ENCODE assay signal across 8 cellular contexts in the genomic region with DNA sequence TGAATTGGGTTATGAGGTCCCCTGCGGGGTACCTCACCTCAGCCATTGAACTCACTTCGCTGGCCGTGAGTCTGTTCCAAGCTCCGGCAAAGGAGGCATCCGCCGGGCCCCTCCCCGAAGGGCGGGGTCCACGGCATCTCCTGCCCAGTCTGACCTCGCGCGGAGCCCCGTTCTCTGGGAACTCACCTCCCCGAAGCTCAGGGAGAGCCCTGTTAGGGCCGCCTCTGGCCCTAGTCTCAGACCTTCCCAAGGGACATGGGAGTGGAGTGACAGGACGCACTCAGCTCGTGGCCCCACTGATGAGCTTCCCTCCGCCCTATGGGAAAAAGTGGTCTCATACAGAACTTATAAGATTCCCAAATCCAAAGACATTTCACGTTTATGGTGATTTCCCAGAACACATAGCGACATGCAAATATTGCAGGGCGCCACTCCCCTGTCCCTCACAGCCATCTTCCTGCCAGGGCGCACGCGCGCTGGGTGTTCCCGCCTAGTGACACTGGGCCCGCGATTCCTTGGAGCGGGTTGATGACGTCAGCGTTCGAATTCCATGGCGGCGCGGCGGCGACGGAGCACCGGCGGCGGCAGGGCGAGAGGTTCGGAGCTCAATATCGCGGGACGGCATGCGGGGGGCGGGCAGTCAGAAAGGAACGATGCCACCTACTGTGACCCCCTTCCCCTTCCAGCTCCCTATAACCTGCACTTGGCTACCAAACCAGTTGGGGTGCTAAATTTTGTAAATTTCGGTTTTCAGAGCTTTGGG. TPM values are rescaled to one million over a fixed set of nuclear protein-coding genes. Genes with fewer than 3 reads are reported as not detected.
DNase-seq lines count a peak whose midpoint lies in the region; ATAC-seq and TF ChIP-seq lines count a peak whose summit lies in the region.

A gene with protein sequence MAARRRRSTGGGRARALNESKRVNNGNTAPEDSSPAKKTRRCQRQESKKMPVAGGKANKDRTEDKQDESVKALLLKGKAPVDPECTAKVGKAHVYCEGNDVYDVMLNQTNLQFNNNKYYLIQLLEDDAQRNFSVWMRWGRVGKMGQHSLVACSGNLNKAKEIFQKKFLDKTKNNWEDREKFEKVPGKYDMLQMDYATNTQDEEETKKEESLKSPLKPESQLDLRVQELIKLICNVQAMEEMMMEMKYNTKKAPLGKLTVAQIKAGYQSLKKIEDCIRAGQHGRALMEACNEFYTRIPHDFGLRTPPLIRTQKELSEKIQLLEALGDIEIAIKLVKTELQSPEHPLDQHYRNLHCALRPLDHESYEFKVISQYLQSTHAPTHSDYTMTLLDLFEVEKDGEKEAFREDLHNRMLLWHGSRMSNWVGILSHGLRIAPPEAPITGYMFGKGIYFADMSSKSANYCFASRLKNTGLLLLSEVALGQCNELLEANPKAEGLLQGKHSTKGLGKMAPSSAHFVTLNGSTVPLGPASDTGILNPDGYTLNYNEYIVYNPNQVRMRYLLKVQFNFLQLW (plus strand): TSS at position 544 of the 763 bp plus-strand sequence. CDS start 7 bp downstream, at position 551.

- intact Hi-C loops in CD14-positive monocyte (cut with micrococcal nuclease): loop anchor here (2.0 to 10.0 kb wide), 4 partner anchors 14 to 339 kb away; a partner anchor contains a TSS
- intact Hi-C loops in dendritic cell treated with granulocyte-macrophage colony-stimulating factor and Interleukin-4, amounts not matched to agents 40 ng/mL and 50 ng/mL, for 4 days (cut with micrococcal nuclease): loop anchor here (2.0 to 10.0 kb wide), 4 partner anchors 72 to 342 kb away; a partner anchor contains a TSS
- intact Hi-C loops in left lung (cut with DNase I): no loop called here

- TF ChIP-seq CTCF in CD14-positive monocyte (IDR thresholded peaks at IDR 0.05): no peak
- TF ChIP-seq CTCF in left lung (IDR thresholded peaks at IDR 0.05): no peak

- H3K27me3 ChIP-seq in left lung: no peaks in the 10 kb centered on the region

- H3K4me1 Mint-ChIP-seq in CD14-positive monocyte: peaks cover 9% of the 10 kb centered on the region
- H3K4me1 Mint-ChIP-seq in dendritic cell treated with granulocyte-macrophage colony-stimulating factor and Interleukin-4, amounts not matched to agents 40 ng/mL and 50 ng/mL, for 4 days (ENCODE audit: low read depth): peaks cover 7% of the 10 kb centered on the region

- H3K36me3 ChIP-seq in left lung: peaks cover 0 to 29% of the 10 kb centered on the region in 2 donors

- peaks cover 0 to 6% (median 3%) of the 10 kb centered on the region in 3 donors for H3K27me3 Mint-ChIP-seq in CD14-positive monocyte (ENCODE audit: low read depth in 3 of 3)
- no peaks in the 10 kb centered on the region for H3K27me3 Mint-ChIP-seq in dendritic cell treated with granulocyte-macrophage colony-stimulating factor and Interleukin-4, amounts not matched to agents 40 ng/mL and 50 ng/mL, for 4 days

- peak within 1 kb of the TSS; percentile 86 to 93 for H3K27ac ChIP-seq in left lung

- ATAC-seq in GM19395 (IDR thresholded peaks at IDR 0.05; ENCODE audit: unreplicated experiment) (peak; percentile 94), HG03565 (IDR thresholded peaks at IDR 0.05; ENCODE audit: unreplicated experiment) (peak; percentile 90), left lung (peak; percentile 95)

- H3K27ac Mint-ChIP-seq in CD14-positive monocyte: peak within 1 kb of the TSS; percentile 93 to 98 (median 96)
- peak within 1 kb of the TSS; percentile 92 for H3K27ac Mint-ChIP-seq in dendritic cell treated with granulocyte-macrophage colony-stimulating factor and Interleukin-4, amounts not matched to agents 40 ng/mL and 50 ng/mL, for 4 days

- peaks cover 0 to 10% of the 10 kb centered on the region in 2 donors for H3K4me1 ChIP-seq in left lung

- H3K36me3 Mint-ChIP-seq in CD14-positive monocyte: peaks cover 7 to 16% of the 10 kb centered on the region in 2 donors
- peaks cover 30% of the 10 kb centered on the region for H3K36me3 Mint-ChIP-seq in dendritic cell treated with granulocyte-macrophage colony-stimulating factor and Interleukin-4, amounts not matched to agents 40 ng/mL and 50 ng/mL, for 4 days (ENCODE audit: low read depth)

- DNase-seq in CD14-positive monocyte (ENCODE audit: low spot score) (peak; percentile 94), NCI-H774 (lab: John Stamatoyannopoulos, UW) (peak; percentile 99), left lung (peak; percentile 97 to 98)
- peak; percentile 84 to 86 for DNase-seq in activated CD4-positive, alpha-beta T cell treated with anti-CD3 and anti-CD28 coated beads, Interleukin-2, amount 50 U/mL, for 4 hours
- peak; percentile 94 to 95 for DNase-seq in stimulated activated CD4-positive, alpha-beta T cell treated with anti-CD3 and anti-CD28 coated beads, Interleukin-2, amount 100 ng/mL, for 48 hours

- peak within 1 kb of the TSS; percentile 48 to 78 for H3K4me3 ChIP-seq in left lung

- H3K9me3 Mint-ChIP-seq in CD14-positive monocyte: no peaks in the 10 kb centered on the region
- H3K9me3 Mint-ChIP-seq in dendritic cell treated with granulocyte-macrophage colony-stimulating factor and Interleukin-4, amounts not matched to agents 40 ng/mL and 50 ng/mL, for 4 days: no peaks in the 10 kb centered on the region

- H3K9me3 ChIP-seq in left lung: no peaks in the 10 kb centered on the region

- H3K4me3 Mint-ChIP-seq in CD14-positive monocyte: peak within 1 kb of the TSS; percentile 95 to 96
- peak within 1 kb of the TSS; percentile 82 for H3K4me3 Mint-ChIP-seq in dendritic cell treated with granulocyte-macrophage colony-stimulating factor and Interleukin-4, amounts not matched to agents 40 ng/mL and 50 ng/mL, for 4 days

RNA-seq across cellular contexts. Expression of the gene that starts here (rescaled TPM):
- 1 to 10 TPM; 1.8 to 3.9 TPM for polyA plus RNA-seq in CD14-positive monocyte
- total RNA-seq in left lung: 10 to 100 TPM; 18.0 to 24.1 TPM

Comparison
In these comparisons a context has a peak if more than half of its experiments do, and no peak if none do; other contexts are left out.
1. Peak in every context shown above with its lines: DNase-seq, ATAC-seq, H3K4me3 ChIP-seq and H3K27ac ChIP-seq.
2. intact Hi-C loops: an anchor here in CD14-positive monocyte (2.0 to 10.0 kb wide) and dendritic cell treated with granulocyte-macrophage colony-stimulating factor and Interleukin-4, amounts not matched to agents 40 ng/mL and 50 ng/mL, for 4 days (2.0 to 10.0 kb wide); none called in left lung.